ENCODE assay signal across 8 cellular contexts in the genomic region with DNA sequence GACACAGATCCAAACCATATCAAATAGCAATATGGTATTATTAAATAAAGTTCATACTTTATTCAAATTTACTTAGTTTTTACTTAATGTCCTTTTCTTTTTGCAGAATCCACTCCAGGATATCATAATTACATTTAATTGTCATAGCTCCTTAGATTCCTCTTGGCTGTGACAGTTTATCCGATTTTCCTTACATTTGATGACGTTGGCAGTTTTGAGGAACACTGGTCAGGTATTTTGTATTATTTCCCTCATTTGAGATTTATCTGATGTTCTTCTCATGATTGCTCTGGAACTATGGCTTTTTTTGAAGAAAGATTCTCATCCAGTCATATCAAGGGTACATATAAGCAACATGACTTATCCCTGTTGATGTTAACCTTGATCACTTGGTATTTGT.
"Had no signal": no experiment of that assay in that cellular context is flagged by ENCODE, and none has a peak within 500 bp of the region (broad histone marks: within the 10 kb centered on the region; RNA-seq: fewer than 3 reads in every experiment).

No MANE protein-coding gene starts in this region.

- DNase-seq: GDM1, GF-D8 had no signal

- FAIRE-seq: G401.6, GM12878, GM12891, GM12892, GM18507, GM19239 had no signal

- ATAC-seq: GM12878 had no signal

- H3K4me3 ChIP-seq: GM12878 had no signal
